Comparison of ENCODE assay signal across 24 cellular contexts in genomic region chr10:122220736-122221135, GRCh38. TPM values are rescaled to one million over a fixed set of nuclear protein-coding genes. Genes with fewer than 3 reads are reported as not detected.
"Had no signal": no experiment of that assay in that cellular context is flagged by ENCODE, and none has a peak within 500 bp of the region (broad histone marks: within the 10 kb centered on the region; RNA-seq: fewer than 3 reads in every experiment).

No MANE protein-coding gene starts in this region.

- H3K27ac Mint-ChIP-seq: immature natural killer cell; mesothelial cell of epicardium; naive thymus-derived CD4-positive, alpha-beta T cell; natural killer cell treated with Interleukin-12 subunit alpha and Interleukin-12 subunit beta and Interleukin-15 and Interleukin-18, amount 100 ng/mL, for 72 hours; stimulated activated naive CD8-positive, alpha-beta T cell treated with anti-CD3 and anti-CD28 coated beads, Interleukin-15, Interleukin-2, amounts not matched to agents 100 ng/mL and 50 ng/mL, for 24 hours had no signal

- DNase-seq: hypothalamus; immature natural killer cell; kidney; left colon; left lung; mesendoderm; naive thymus-derived CD4-positive, alpha-beta T cell; nucleus accumbens; pancreas; retina; right cardiac atrium; stimulated activated CD4-positive, alpha-beta T cell treated with anti-CD3 and anti-CD28 coated beads, Interleukin-12 subunit alpha, Interleukin-12 subunit beta, amount 100 ng/mL, for 4 hours; stimulated activated CD4-positive, alpha-beta T cell treated with anti-CD3 and anti-CD28 coated beads, Interleukin-15, amount 100 ng/mL, for 24 hours; stimulated activated CD4-positive, alpha-beta T cell treated with anti-CD3 and anti-CD28 coated beads, Interleukin-2, amount 100 ng/mL, for 24 hours; stimulated activated CD4-positive, alpha-beta T cell treated with anti-CD3 and anti-CD28 coated beads, Interleukin-4, amount 100 ng/mL, for 1 hour; stimulated activated naive CD4-positive, alpha-beta T cell; tibial artery; trophoblast cell; uterus had no signal

- H3K36me3 Mint-ChIP-seq: immature natural killer cell; naive thymus-derived CD4-positive, alpha-beta T cell; natural killer cell treated with Interleukin-12 subunit alpha and Interleukin-12 subunit beta and Interleukin-15 and Interleukin-18, amount 100 ng/mL, for 72 hours had no signal

- H3K4me3 Mint-ChIP-seq: immature natural killer cell; mesothelial cell of epicardium; naive thymus-derived CD4-positive, alpha-beta T cell; natural killer cell treated with Interleukin-12 subunit alpha and Interleukin-12 subunit beta and Interleukin-15 and Interleukin-18, amount 100 ng/mL, for 72 hours; neural crest cell; stimulated activated naive CD8-positive, alpha-beta T cell treated with anti-CD3 and anti-CD28 coated beads, Interleukin-15, Interleukin-2, amounts not matched to agents 100 ng/mL and 50 ng/mL, for 24 hours had no signal

- ATAC-seq: left colon; left lung; naive thymus-derived CD4-positive, alpha-beta T cell; natural killer cell treated with Interleukin-12 subunit alpha and Interleukin-12 subunit beta and Interleukin-15 and Interleukin-18, amount 100 ng/mL, for 72 hours; pancreas; right cardiac atrium; sciatic nerve had no signal

- H3K4me1 Mint-ChIP-seq: immature natural killer cell; mesothelial cell of epicardium; naive thymus-derived CD4-positive, alpha-beta T cell; neural crest cell had no signal

- H3K9me3 Mint-ChIP-seq: immature natural killer cell; mesothelial cell of epicardium; naive thymus-derived CD4-positive, alpha-beta T cell; natural killer cell treated with Interleukin-12 subunit alpha and Interleukin-12 subunit beta and Interleukin-15 and Interleukin-18, amount 100 ng/mL, for 72 hours; neural crest cell; stimulated activated naive CD8-positive, alpha-beta T cell treated with anti-CD3 and anti-CD28 coated beads, Interleukin-15, Interleukin-2, amounts not matched to agents 100 ng/mL and 50 ng/mL, for 24 hours had no signal

- H3K27me3 Mint-ChIP-seq: stimulated activated naive CD8-positive, alpha-beta T cell treated with anti-CD3 and anti-CD28 coated beads, Interleukin-15, Interleukin-2, amounts not matched to agents 100 ng/mL and 50 ng/mL, for 24 hours had no signal

RNA-seq across cellular contexts. Expression of gene BTBD16, which starts 50.4 kb away (rescaled TPM):
- polyA plus RNA-seq: immature natural killer cell; naive thymus-derived CD4-positive, alpha-beta T cell; right cardiac atrium had no signal
